In the genomic region with DNA sequence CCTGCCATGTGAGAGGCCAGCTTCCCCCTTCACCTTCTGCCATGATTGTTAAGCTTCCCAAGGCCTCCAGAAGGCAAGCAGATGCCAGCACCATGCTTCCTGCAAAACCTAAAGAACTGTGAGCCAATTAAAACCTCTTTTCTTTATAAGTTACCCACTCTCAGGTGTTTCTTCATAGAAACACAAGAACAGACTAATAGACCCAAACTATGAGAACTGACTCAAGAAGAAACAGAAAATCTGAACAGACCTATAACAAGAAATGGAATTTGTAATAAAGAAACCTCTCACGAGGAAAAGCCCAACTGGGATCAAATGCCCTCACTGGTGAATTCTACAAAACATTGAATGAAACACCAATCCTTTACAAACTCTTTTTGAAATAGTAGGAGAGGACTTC, we compare ENCODE assay signal across 18 cellular contexts.
"Had no signal": no experiment of that assay in that cellular context is flagged by ENCODE, and none has a peak within 500 bp of the region (broad histone marks: within the 10 kb centered on the region; RNA-seq: fewer than 3 reads in every experiment).

No MANE protein-coding gene starts in this region.

- ATAC-seq: right cardiac atrium had no signal

- H3K36me3 ChIP-seq: breast epithelium, prostate gland had no signal

- H2AFZ ChIP-seq: hepatocyte had no signal

- H3K27me3 ChIP-seq: ascending aorta, breast epithelium, dorsolateral prefrontal cortex, hepatocyte, stomach, testis, upper lobe of left lung had no signal

- H3K4me1 ChIP-seq: ascending aorta, breast epithelium, left ventricle myocardium inferior, prostate gland, testis had no signal

- H3K4me3 Mint-ChIP-seq: neural crest cell had no signal

- H3K4me1 Mint-ChIP-seq: neural crest cell had no signal

- H3K27ac ChIP-seq: ascending aorta, breast epithelium, dorsolateral prefrontal cortex, hepatocyte, left ventricle myocardium inferior, prostate gland, skin epidermis, stomach, testis, upper lobe of left lung, VCaP had no signal

- H3K4me3 ChIP-seq: ascending aorta, breast epithelium, dorsolateral prefrontal cortex, hepatocyte, left ventricle myocardium inferior, prostate gland, skin epidermis, stomach, testis, upper lobe of left lung had no signal

- DNase-seq: activated CD8-positive, alpha-beta memory T cell treated with anti-CD3 and anti-CD28 coated beads for 24 hours; activated effector memory CD4-positive, alpha-beta T cell treated with Interleukin-2 at 50 U/mL for 16 hours; dorsolateral prefrontal cortex; left ventricle myocardium inferior; right cardiac atrium; SHP77; stimulated activated CD4-positive, alpha-beta T cell treated with anti-CD3 and anti-CD28 coated beads, Interleukin-15, amount 100 ng/mL, for 24 hours; stimulated activated CD4-positive, alpha-beta T cell treated with anti-CD3 and anti-CD28 coated beads, Interleukin-4, amount 100 ng/mL, for 24 hours; stomach; testis; upper lobe of left lung had no signal

- H3K4me2 ChIP-seq: hepatocyte had no signal
